In genomic region chr5:177099422-177100093, GRCh38 we compare ENCODE assay signal across 22 cellular contexts. TPM values are rescaled to one million over a fixed set of nuclear protein-coding genes. Genes with fewer than 3 reads are reported as not detected.
DNase-seq lines count a peak whose midpoint lies in the region; ATAC-seq, FAIRE-seq and TF ChIP-seq lines count a peak whose summit lies in the region.
"Had no signal": no experiment of that assay in that cellular context is flagged by ENCODE, and none has a peak within 500 bp of the region (broad histone marks: within the 10 kb centered on the region; RNA-seq: fewer than 3 reads in every experiment).

No MANE protein-coding gene starts in this region.

- H3K9ac ChIP-seq in GM12878 (ENCODE audit: control insufficient read depth, insufficient read depth, low read length), result no peak overlapping the region

- H3K4me1 Mint-ChIP-seq in Caco-2 (ENCODE audit: low read depth, unreplicated experiment), result peaks cover 13% of the 10 kb centered on the region
- peaks cover 49% of the 10 kb centered on the region for H3K4me1 Mint-ChIP-seq in nephron
- H3K4me1 Mint-ChIP-seq: B cell had no signal

- no peak overlapping the region for H3K27ac ChIP-seq in GM12878 (ENCODE audit: control insufficient read depth, insufficient read depth)
- H3K27ac ChIP-seq: epithelial cell of prostate had no signal

- FAIRE-seq in GM12878 (lab: Jason Lieb, UNC), result no peak
- FAIRE-seq: GM19239 had no signal

- H3K79me2 ChIP-seq in GM12878 (ENCODE audit: control insufficient read depth, insufficient read depth, low read length), result no peaks in the 10 kb centered on the region

- no peaks in the 10 kb centered on the region for H3K27me3 Mint-ChIP-seq in Caco-2 (ENCODE audit: insufficient read depth, unreplicated experiment)
- H3K27me3 Mint-ChIP-seq in nephron (ENCODE audit: low read depth), result peaks cover 4% of the 10 kb centered on the region

- BruUV-seq in Caco-2 (replicated peaks; lab: Mats Ljungman, UMichigan) (no TSS peak), GM12878 (replicated peaks; lab: Mats Ljungman, UMichigan) (no TSS peak)

- peak; percentile 48 for ATAC-seq in GM12878
- ATAC-seq: PC-3, sciatic nerve had no signal

- no peak overlapping the region for H3K4me2 ChIP-seq in GM12878 (ENCODE audit: control insufficient read depth, insufficient read depth)

- peaks cover 71% of the 10 kb centered on the region for H3K36me3 Mint-ChIP-seq in Caco-2 (ENCODE audit: insufficient read depth, unreplicated experiment)
- H3K36me3 Mint-ChIP-seq in nephron (ENCODE audit: low read depth), result no peaks in the 10 kb centered on the region
- H3K36me3 Mint-ChIP-seq: brain had no signal

- RAD21 ChIA-PET in GM12878 (lab: Charles Lee; ENCODE audit: unreplicated experiment), result no interaction called here

- no peak overlapping the region for H3K4me3 ChIP-seq in Caco-2 (ENCODE audit: low read depth, low read length)
- no peak overlapping the region for H3K4me3 ChIP-seq in GM12878
- H3K4me3 ChIP-seq: lung had no signal

- H3K9me3 Mint-ChIP-seq in Caco-2 (ENCODE audit: unreplicated experiment), result no peaks in the 10 kb centered on the region
- H3K9me3 Mint-ChIP-seq in nephron, result no peaks in the 10 kb centered on the region
- H3K9me3 Mint-ChIP-seq: brain had no signal

- SMC1A ChIA-PET in GM12878 (lab: Charles Lee; ENCODE audit: uncharacterized antibody, unreplicated experiment), result no interaction called here

- H3K27ac Mint-ChIP-seq in Caco-2 (ENCODE audit: unreplicated experiment) (peak overlapping the region; percentile 13), nephron (peak overlapping the region; percentile 98 to 100 (median 98))
- H3K27ac Mint-ChIP-seq: B cell had no signal

- H3K4me1 ChIP-seq in Caco-2, result peaks cover 16% of the 10 kb centered on the region
- H3K4me1 ChIP-seq in GM12878 (ENCODE audit: control insufficient read depth, insufficient read depth, low read length), result no peaks in the 10 kb centered on the region

- TF ChIP-seq POLR2A in GM12878 (IDR thresholded peaks at IDR 0.05; ENCODE audit: low read depth, low read length), result no peak

- no peaks in the 10 kb centered on the region for H4K20me1 ChIP-seq in GM12878 (ENCODE audit: control insufficient read depth, insufficient read depth)

- TF ChIP-seq EP300 in GM12878 (IDR thresholded peaks at IDR 0.05; ENCODE audit: borderline replicate concordance in 1 of 2, control insufficient read depth in 1 of 2, low read depth in 2 of 2, low read length in 2 of 2), result no peak

- H3K4me3 Mint-ChIP-seq in Caco-2 (ENCODE audit: unreplicated experiment), result no peak overlapping the region
- H3K4me3 Mint-ChIP-seq in nephron, result peak overlapping the region in 1 of 3 experiments; percentile 30
- H3K4me3 Mint-ChIP-seq: B cell had no signal

- no peaks in the 10 kb centered on the region for H3K27me3 ChIP-seq in Caco-2 (replicated peaks; ENCODE audit: control insufficient read depth, insufficient read depth, low read length)
- no peaks in the 10 kb centered on the region; a peak in 1 of 4 replicates for H3K27me3 ChIP-seq in GM12878 (replicated peaks in 1 of 2; ENCODE audit: control insufficient read depth in 2 of 2, insufficient read depth in 2 of 2, low read length in 1 of 2)

- CTCF ChIA-PET in Caco-2 (lab: Charles Lee) (interaction anchor here (0.9 to 1.9 kb wide), 3 partner anchors 12 to 210 kb away, joined by 3 to 11 read pairs (median 4); partner anchors contain the start of gene FGFR4), GM12878 (lab: Yijun Ruan, JAX) (interaction anchor here (0.6 to 1.8 kb wide), 2 partner anchors 13 to 328 kb away, joined by 3 to 7 read pairs; no protein-coding TSS in a partner anchor)

- TF ChIP-seq RAD21 in GM12878 (IDR thresholded peaks at IDR 0.05; ENCODE audit: insufficient read depth, low read depth, low read length), result no peak

- TF ChIP-seq CTCF in Caco-2 (IDR thresholded peaks at IDR 0.05; ENCODE audit: insufficient read depth in 1 of 2, low read depth in 1 of 2, low read length in 1 of 2, severe bottlenecking in 1 of 2, unreplicated experiment in 1 of 2) (no peak), GM12878 (IDR thresholded peaks at IDR 0.05 in 2 of 3, conservative IDR thresholded peaks at IDR 0.05 in 1 of 3; ENCODE audit: control insufficient read depth in 2 of 3, extremely low read depth in 1 of 3, insufficient read depth in 1 of 3, low read depth in 3 of 3, low read length in 3 of 3) (no peak), nephron (IDR thresholded peaks at IDR 0.05; ENCODE audit: unreplicated experiment in 3 of 3) (no peak)

- 44% methylated on average over 13 of the region's 13 CpGs for WGBS in GM12878 (ENCODE audit: insufficient coverage, insufficient replicate concordance, low lambda C conversion rate, missing lambda C conversion rate)

- POLR2A ChIA-PET in Caco-2 (lab: Charles Lee) (interaction anchor here (2.5 kb wide), 1 partner anchor 13 kb away, joined by 33 read pairs; the partner anchor contains the start of gene FGFR4), GM12878 (lab: Charles Lee) (no interaction called here)

- H3K9me3 ChIP-seq in Caco-2 (no peaks in the 10 kb centered on the region), GM12878 (replicated peaks; ENCODE audit: control insufficient read depth, insufficient read depth, low read length) (no peaks in the 10 kb centered on the region)

- intact Hi-C loops in Caco-2 (cut with micrococcal nuclease; ENCODE audit: unreplicated experiment) (no loop called here), GM12878 (cut with micrococcal nuclease; ENCODE audit: unreplicated experiment) (no loop called here)

- peak in 1 of 2 experiments; percentile 50 for DNase-seq in Caco-2
- peak; percentile 26 for DNase-seq in HT-29 (ENCODE audit: low spot score)
- no peak for DNase-seq in GM12878 (ENCODE audit: low read depth, low spot score)
- DNase-seq in activated effector memory CD4-positive, alpha-beta T cell treated with anti-CD3 and anti-CD28 coated beads, Interleukin-2, amount 50 U/mL, for 16 hours, result no peak
- no peak for DNase-seq in SK-N-DZ (ENCODE audit: low spot score)
- DNase-seq in AG08395 (ENCODE audit: low spot score), result no peak
- DNase-seq in middle frontal gyrus (ENCODE audit: extremely low spot score, low spot score), result no peak
- DNase-seq: activated CD4-positive, alpha-beta T cell treated with anti-CD3 and anti-CD28 coated beads for 48 hours; activated naive CD4-positive, alpha-beta T cell treated with anti-CD3 and anti-CD28 coated beads, Interleukin-2, amount 50 U/mL, for 16 hours; DMS153; NCI-H1436; PC-3; stimulated activated CD4-positive, alpha-beta T cell treated with anti-CD3 and anti-CD28 coated beads, Interleukin-2, amount 100 ng/mL, for 48 hours; substantia nigra; T1000 had no signal

- H3K36me3 ChIP-seq in Caco-2 (ENCODE audit: control insufficient read depth, insufficient read depth, low read length), result peaks cover 5% of the 10 kb centered on the region; the same call in 1 of the 2 replicates
- H3K36me3 ChIP-seq in GM12878 (ENCODE audit: control insufficient read depth in 2 of 2, insufficient read depth in 2 of 2, low read length in 1 of 2), result no peaks in the 10 kb centered on the region

- in situ Hi-C loops in GM12878 (cut with MboI), result no loop called here

- H2AFZ ChIP-seq in GM12878 (ENCODE audit: control insufficient read depth, low read depth, low read length), result no peak overlapping the region

TF ChIP-seq in GM12878, 131 proteins besides CTCF, POLR2A, EP300 and RAD21 (continues in another document):
- TF ChIP-seq CBFB (IDR thresholded peaks at IDR 0.05; ENCODE audit: low read depth), result no peak

RNA-seq across cellular contexts. Expression of gene FGFR4, which starts 12.8 kb away (rescaled TPM):
- total RNA-seq in Caco-2 (2022) (186 and 190 TPM in 2 replicates), GM12878 (2014; rRNA removed) (0.17 TPM in 1 of 2 replicates, not detected in the other), GM12878 (2014; rRNA removed; fragmentation: Illumina TruSeq; extraction: Trizol) (not detected in 2 replicates), GM12878 (2021) (0.77 and 1.6 TPM in 2 replicates)
- total RNA-seq in HT-29 (2014; rRNA removed; shearing (Covaris generic)), result 145 and 158 TPM in 2 replicates
- 0.44 TPM in 1 of 2 replicates, not detected in the other for total RNA-seq in GM12878 (2013; cell fraction: nucleolus; rRNA removed)
- polyA plus RNA-seq in GM12878 (2011; ENCODE audit: low read depth), result 0.68 TPM
- polyA plus RNA-seq in GM12878 (2011; rRNA removed) (0.18 TPM in 1 of 2 replicates, not detected in the other), GM12878 (2014; fragmentation: Illumina TruSeq; extraction: Trizol) (not detected in 2 replicates), GM12878 (2014; fragmentation: Nextera tagmentation; extraction: Ambion mirVana) (not detected), GM12878 (2014; rRNA removed) (0.13 and 0.33 TPM in 2 replicates), GM12878 (2016; fragmentation: Nextera tagmentation; extraction: Ambion mirVana) (under 1 TPM in 1 of 2 experiments, not detected in 1; 0.28 TPM)
- polyA plus RNA-seq in GM12878 (2011; cell fraction: cytosol; rRNA removed), result 0.10 and 0.32 TPM in 2 replicates
- polyA plus RNA-seq in GM12878 (2011; cell fraction: nucleus; rRNA removed), result 0.66 and 1.1 TPM in 2 replicates
- 0.35 and 0.87 TPM in 2 replicates for polyA plus RNA-seq in GM12878 (2012)
- polyA minus RNA-seq in GM12878 (2011; rRNA and poly(A)+ RNA removed), result 0.95 and 1.9 TPM in 2 replicates
- not detected in 2 replicates for polyA minus RNA-seq in GM12878 (2011; cell fraction: cytosol; rRNA and poly(A)+ RNA removed)
- 0.48 TPM in 1 of 2 replicates, not detected in the other for polyA minus RNA-seq in GM12878 (2011; cell fraction: nucleus; rRNA and poly(A)+ RNA removed)
- 1.4 and 2.1 TPM in 2 replicates for polyA plus RNA-seq in SK-N-DZ (2014; cell fraction: cytosol; rRNA removed)
- 1.8 and 2.0 TPM in 2 replicates for polyA plus RNA-seq in SK-N-DZ (2014; cell fraction: nucleus; rRNA removed)

RNA-seq across cellular contexts. Expression of gene NSD1, which starts 34.0 kb away (rescaled TPM):
- total RNA-seq in Caco-2 (2022) (60.6 and 67.4 TPM in 2 replicates), GM12878 (2014; rRNA removed) (39.2 and 40.0 TPM in 2 replicates), GM12878 (2014; rRNA removed; fragmentation: Illumina TruSeq; extraction: Trizol) (35.8 and 38.5 TPM in 2 replicates), GM12878 (2021) (49.9 and 57.9 TPM in 2 replicates)
- total RNA-seq in HT-29 (2014; rRNA removed; shearing (Covaris generic)), result 21.9 and 29.4 TPM in 2 replicates
- 210 and 218 TPM in 2 replicates for total RNA-seq in GM12878 (2013; cell fraction: nucleolus; rRNA removed)
- polyA plus RNA-seq in GM12878 (2011; ENCODE audit: low read depth), result 10.5 TPM
- polyA plus RNA-seq in GM12878 (2011; rRNA removed) (21.5 and 26.9 TPM in 2 replicates), GM12878 (2014; fragmentation: Illumina TruSeq; extraction: Trizol) (25.1 and 27.2 TPM in 2 replicates), GM12878 (2014; fragmentation: Nextera tagmentation; extraction: Ambion mirVana) (10 to 100 TPM in 1 of 2 experiments, 1 to 10 TPM in 1; 7.0 to 13.1 TPM), GM12878 (2014; rRNA removed) (20.5 and 23.8 TPM in 2 replicates), GM12878 (2016; fragmentation: Nextera tagmentation; extraction: Ambion mirVana) (10 to 100 TPM; 39.5 to 50.5 TPM)
- polyA plus RNA-seq in GM12878 (2011; cell fraction: cytosol; rRNA removed), result 13.1 and 13.2 TPM in 2 replicates
- polyA plus RNA-seq in GM12878 (2011; cell fraction: nucleus; rRNA removed), result 27.2 and 34.1 TPM in 2 replicates
- 13.2 and 16.4 TPM in 2 replicates for polyA plus RNA-seq in GM12878 (2012)
- polyA minus RNA-seq in GM12878 (2011; rRNA and poly(A)+ RNA removed), result 42.7 and 44.5 TPM in 2 replicates
- polyA minus RNA-seq in GM12878 (2011; cell fraction: cytosol; rRNA and poly(A)+ RNA removed), result 18.0 and 18.8 TPM in 2 replicates
- polyA minus RNA-seq in GM12878 (2011; cell fraction: nucleus; rRNA and poly(A)+ RNA removed), result 50.7 and 102 TPM in 2 replicates
- polyA plus RNA-seq in SK-N-DZ (2014; cell fraction: cytosol; rRNA removed), result 0.19 and 0.31 TPM in 2 replicates
- 0.20 and 0.31 TPM in 2 replicates for polyA plus RNA-seq in SK-N-DZ (2014; cell fraction: nucleus; rRNA removed)

Comparison
In these comparisons a context has a peak if more than half of its experiments do, and no peak if none do; other contexts are left out.
1. RNA of gene FGFR4, which starts 12.8 kb away (total RNA-seq): 186 to 190 TPM in Caco-2 and 145 to 158 TPM in HT-29; 0.17 to 1.6 TPM in GM12878; every median in the first group is over 10 times any median in the second.